In genomic region chr17:72259977-72260376, GRCh38 we compare ENCODE assay signal across 32 cellular contexts.
"Had no signal": no experiment of that assay in that cellular context is flagged by ENCODE, and none has a peak within 500 bp of the region (broad histone marks: within the 10 kb centered on the region; RNA-seq: fewer than 3 reads in every experiment).

No MANE protein-coding gene starts in this region.

- H3K9ac ChIP-seq: parathyroid adenoma had no signal

- H2AFZ ChIP-seq: parathyroid adenoma had no signal

- H3K4me2 ChIP-seq: smooth muscle cell had no signal

- H3K79me2 ChIP-seq: parathyroid adenoma had no signal

- DNase-seq: activated CD4-positive, alpha-beta T cell treated with anti-CD3 and anti-CD28 coated beads for 4 hours; activated CD4-positive, alpha-beta T cell treated with anti-CD3 and anti-CD28 coated beads, Interleukin-2, amount 50 U/mL, for 4 hours; activated CD8-positive, alpha-beta memory T cell treated with anti-CD3 and anti-CD28 coated beads, Interleukin-2, amount 50 U/mL, for 4 hours; activated effector memory CD4-positive, alpha-beta T cell treated with anti-CD3 and anti-CD28 coated beads, Interleukin-2, amount 50 U/mL, for 16 hours; activated naive CD4-positive, alpha-beta T cell treated with anti-CD3 and anti-CD28 coated beads for 36 hours; activated naive CD8-positive, alpha-beta T cell treated with anti-CD3 and anti-CD28 coated beads for 36 hours; activated T-cell treated with anti-CD3 and anti-CD28 coated beads, Interleukin-2, amount 50 U/mL, for 1 hour; adrenal gland; aorta; body of pancreas; foreskin fibroblast; head of caudate nucleus; hippocampal formation; left cardiac atrium; mammary epithelial cell; naive B cell; nephron progenitor cell; occipital lobe; psoas muscle; sigmoid colon; stimulated activated CD4-positive, alpha-beta T cell treated with anti-CD3 and anti-CD28 coated beads, Interleukin-1b, Interleukin-23, amount 100 ng/mL, for 48 hours; stimulated activated CD4-positive, alpha-beta T cell treated with anti-CD3 and anti-CD28 coated beads, Interleukin-4, amount 100 ng/mL, for 4 hours; stimulated activated CD8-positive, alpha-beta memory T cell treated with anti-CD3 and anti-CD28 coated beads, Interleukin-4, amount 100 ng/mL, for 48 hours; stimulated activated naive CD8-positive, alpha-beta T cell treated with anti-CD3 and anti-CD28 coated beads, Interleukin-15, amount 100 ng/mL, for 72 hours; T-helper 9 cell; thyroid gland; upper lobe of right lung had no signal

- H3K27ac ChIP-seq: adrenal gland, body of pancreas, cardiac muscle cell, parathyroid adenoma, psoas muscle, sigmoid colon, thyroid gland, upper lobe of right lung, VCaP had no signal

- H3K27me3 ChIP-seq: adrenal gland, cardiac muscle cell, sigmoid colon, thyroid gland had no signal

- H3K4me3 ChIP-seq: adrenal gland, body of pancreas, cardiac muscle cell, psoas muscle, sigmoid colon, smooth muscle cell, thyroid gland, upper lobe of right lung had no signal

- H3K36me3 ChIP-seq: adrenal gland, cardiac muscle cell, sigmoid colon, thyroid gland, upper lobe of right lung had no signal

- H3K9me3 ChIP-seq: adrenal gland, body of pancreas, psoas muscle, sigmoid colon, thyroid gland, upper lobe of right lung had no signal

- ATAC-seq: body of pancreas; left cardiac atrium; psoas muscle; stimulated activated memory B cell treated with anti-CD40 and anti-IgM and Interleukin-4, amounts not matched to agents 10 μg/mL and 1 μg/mL and 100 μg/mL, for 72 hours; stimulated activated naive CD8-positive, alpha-beta T cell treated with anti-CD3 and anti-CD28 coated beads, Interleukin-15, amount 100 ng/mL, for 72 hours; upper lobe of right lung had no signal
